In the genomic region with DNA sequence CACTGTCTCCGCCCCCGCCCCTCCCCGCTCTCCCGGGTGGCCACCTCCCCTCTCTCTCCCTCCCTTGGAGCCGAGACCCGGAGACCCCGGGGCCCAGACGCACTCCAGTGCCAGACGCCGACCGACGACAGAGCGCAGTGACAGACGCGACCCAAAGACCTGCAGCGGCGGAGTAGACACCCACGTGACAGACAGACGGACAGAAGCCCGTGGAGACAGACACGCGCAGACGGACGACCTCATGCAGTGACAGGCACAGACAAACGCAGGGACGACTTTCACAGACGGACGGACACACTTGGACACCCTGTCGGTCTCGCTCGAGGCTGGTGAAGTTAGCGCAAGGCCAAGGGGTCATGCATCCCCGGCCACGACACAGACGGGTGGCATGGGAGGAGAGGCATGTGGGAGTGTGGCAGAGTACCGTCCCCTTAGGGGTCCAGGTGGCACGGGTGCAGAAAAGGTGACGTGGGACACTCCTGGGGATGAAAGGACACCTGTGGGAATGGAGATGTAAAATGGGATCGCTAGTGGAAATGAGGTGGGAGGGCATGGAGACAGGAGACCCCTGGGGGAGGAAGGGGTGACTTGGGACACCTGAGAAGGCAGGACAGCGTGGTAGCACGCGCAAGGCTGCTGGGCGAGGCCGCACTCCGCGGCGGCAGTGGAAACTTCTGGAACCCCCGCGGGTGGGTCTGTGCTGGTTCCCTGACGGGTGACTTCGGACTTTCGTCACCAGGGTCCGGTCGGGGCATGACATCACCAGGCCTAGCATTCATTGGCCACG, we compare ENCODE assay signal across 6 cellular contexts. TPM values are rescaled to one million over a fixed set of nuclear protein-coding genes. Genes with fewer than 3 reads are reported as not detected.
DNase-seq lines count a peak whose midpoint lies in the region; ATAC-seq lines count a peak whose summit lies in the region.

No MANE protein-coding gene starts in this region.

- DNase-seq in DMS 273 (lab: John Stamatoyannopoulos, UW; ENCODE audit: unreplicated experiment) (peak; percentile 74), DMS 273 treated with DMSO at 0.1 percent for 48 hours (lab: John Stamatoyannopoulos, UW) (no peak), adipocyte (ENCODE audit: low read depth) (peak; percentile 50), myocyte (ENCODE audit: low read depth) (peak; percentile 51), hepatic stellate cell (ENCODE audit: low spot score) (no peak)

- no peak for ATAC-seq in HG03460 (IDR thresholded peaks at IDR 0.05; ENCODE audit: unreplicated experiment)

- peaks cover 14% of the 10 kb centered on the region for H3K4me1 ChIP-seq in adipocyte (ENCODE audit: control insufficient read depth, insufficient read depth, low read length)

- H3K9me3 ChIP-seq in adipocyte (ENCODE audit: control insufficient read depth, low read length): no peaks in the 10 kb centered on the region

- peaks cover 28% of the 10 kb centered on the region for H3K27me3 ChIP-seq in adipocyte (replicated peaks; ENCODE audit: control insufficient read depth, insufficient read depth, low read length)

- H3K9ac ChIP-seq in adipocyte (ENCODE audit: low read length): peak overlapping the region; percentile 5

- H3K36me3 ChIP-seq in adipocyte (ENCODE audit: control insufficient read depth, insufficient read depth, low read length, severe bottlenecking): peaks cover 5% of the 10 kb centered on the region

- peak overlapping the region; percentile 61 for H3K4me3 ChIP-seq in adipocyte (ENCODE audit: low read length)

RNA-seq across cellular contexts. Expression of a gene that starts 0.5 kb away (rescaled TPM):
- 51.0 and 84.4 TPM in 2 replicates for total RNA-seq in myocyte
- polyA plus RNA-seq in myocyte (2012): 6.8 TPM

RNA-seq across cellular contexts. Expression of a gene that starts 6.6 kb away (rescaled TPM):
- total RNA-seq in myocyte: 8.5 and 14.3 TPM in 2 replicates
- polyA plus RNA-seq in myocyte (2012): 5.4 TPM

RNA-seq across cellular contexts. Expression of a gene that starts 21.2 kb away (rescaled TPM):
- 44.7 and 55.7 TPM in 2 replicates for total RNA-seq in myocyte
- 82.6 TPM for polyA plus RNA-seq in myocyte (2012)

RNA-seq across cellular contexts. Expression of a gene that starts 29.0 kb away (rescaled TPM):
- total RNA-seq in myocyte: 94.2 and 99.3 TPM in 2 replicates
- polyA plus RNA-seq in myocyte (2012): 111 TPM

RNA-seq across cellular contexts. Expression of a gene that starts 43.6 kb away (rescaled TPM):
- 13.4 and 23.8 TPM in 2 replicates for total RNA-seq in myocyte
- polyA plus RNA-seq in myocyte (2012): 23.6 TPM

Comparison
In these comparisons a context has a peak if more than half of its experiments do, and no peak if none do; other contexts are left out.
1. DNase-seq: peak in DMS 273 (single experiment), adipocyte (single experiment) and myocyte (single experiment); none in DMS 273 treated with DMSO at 0.1 percent for 48 hours (single experiment) and hepatic stellate cell (single experiment).